7 cellular contexts compared by ENCODE assay signal in genomic region chr9:128361981-128362646, GRCh38. TPM values are rescaled to one million over a fixed set of nuclear protein-coding genes. Genes with fewer than 3 reads are reported as not detected.
DNase-seq lines count a peak whose midpoint lies in the region; ATAC-seq and TF ChIP-seq lines count a peak whose summit lies in the region.

No MANE protein-coding gene starts in this region.

- peak; percentile 86 to 90 for TF ChIP-seq RAD21 in liver (IDR thresholded peaks at IDR 0.05)

- no peaks in the 10 kb centered on the region for H3K27me3 Mint-ChIP-seq in activated CD4-positive, alpha-beta T cell treated with anti-CD3 and anti-CD28 coated beads, Interleukin-2, amount 10 ng/mL, durations not matched to agents 7 days and 5 days

- CTCF ChIA-PET in activated CD4-positive, alpha-beta T cell treated with anti-CD3 and anti-CD28 coated beads, Interleukin-2, amount 10 ng/mL, durations not matched to agents 7 days and 5 days (lab: Charles Lee) = interaction anchor here (0.6 to 6.2 kb wide), 26 partner anchors 9 to 289 kb away, joined by 3 to 29 read pairs (median 4); partner anchors contain the start of genes SLC27A4 and URM1

- no peaks in the 10 kb centered on the region for H3K36me3 Mint-ChIP-seq in activated CD4-positive, alpha-beta T cell treated with anti-CD3 and anti-CD28 coated beads, Interleukin-2, amount 10 ng/mL, durations not matched to agents 7 days and 5 days (ENCODE audit: low read depth)

- H3K9me3 ChIP-seq in liver (ENCODE audit: control insufficient read depth in 4 of 4, low read length in 3 of 4) = no peaks in the 10 kb centered on the region

- no peak overlapping the region for H3K27ac ChIP-seq in liver (ENCODE audit: low read depth in 1 of 2, low read length in 2 of 2)

- H3K27ac Mint-ChIP-seq in activated CD4-positive, alpha-beta T cell treated with anti-CD3 and anti-CD28 coated beads, Interleukin-2, amount 10 ng/mL, durations not matched to agents 7 days and 5 days = peak overlapping the region; percentile 78

- peak overlapping the region in 2 of 3 donors; percentile 51 to 65 for H3K4me3 ChIP-seq in liver (ENCODE audit: low read depth in 1 of 3, low read length in 3 of 3)

- H3K9me3 Mint-ChIP-seq in activated CD4-positive, alpha-beta T cell treated with anti-CD3 and anti-CD28 coated beads, Interleukin-2, amount 10 ng/mL, durations not matched to agents 7 days and 5 days = no peaks in the 10 kb centered on the region

- DNase-seq in NCI-H460 (ENCODE audit: extremely low read depth, low read depth) (peak; percentile 75), dedifferentiated amniotic fluid mesenchymal stem cell (ENCODE audit: extremely low spot score) (peak; percentile 90)
- DNase-seq in activated CD4-positive, alpha-beta T cell treated with anti-CD3 and anti-CD28 coated beads, Interleukin-2, amount 10 ng/mL, durations not matched to agents 7 days and 5 days = peak; percentile 74
- DNase-seq in stimulated activated CD4-positive, alpha-beta T cell treated with anti-CD3 and anti-CD28 coated beads, Interleukin-4, amount 100 ng/mL, for 24 hours = peak; percentile 70

- ATAC-seq in HG03159 (IDR thresholded peaks at IDR 0.05; ENCODE audit: unreplicated experiment) = peak; percentile 64

- POLR2A ChIA-PET in activated CD4-positive, alpha-beta T cell treated with anti-CD3 and anti-CD28 coated beads, Interleukin-2, amount 10 ng/mL, durations not matched to agents 7 days and 5 days (lab: Charles Lee) = interaction anchor here (0.6 kb wide), 2 partner anchors 57 to 142 kb away, joined by 3 to 4 read pairs; no protein-coding TSS in a partner anchor

- H3K4me1 ChIP-seq in liver (ENCODE audit: control insufficient read depth in 4 of 4, insufficient read depth in 4 of 4, low read length in 3 of 4) = peaks cover 3 to 22% (median 11%) of the 10 kb centered on the region in 4 donors

- H3K27me3 ChIP-seq in liver (ENCODE audit: control insufficient read depth in 4 of 4, insufficient read depth in 4 of 4, low read length in 3 of 4) = no peaks in the 10 kb centered on the region

- TF ChIP-seq POLR2A in GM15510 (IDR thresholded peaks at IDR 0.05; ENCODE audit: borderline replicate concordance, extremely low read depth, insufficient read length) = peak; percentile 24

- H3K4me1 Mint-ChIP-seq in activated CD4-positive, alpha-beta T cell treated with anti-CD3 and anti-CD28 coated beads, Interleukin-2, amount 10 ng/mL, durations not matched to agents 7 days and 5 days = peaks cover 28% of the 10 kb centered on the region

- H3K9ac ChIP-seq in liver (ENCODE audit: low read depth in 1 of 2, low read length in 2 of 2) = peak overlapping the region in 1 of 2 donors; percentile 13

- TF ChIP-seq CTCF in liver (IDR thresholded peaks at IDR 0.05; ENCODE audit: low read depth, low read length, missing input control) = peak; percentile 75

- no peaks in the 10 kb centered on the region for H3K36me3 ChIP-seq in liver (ENCODE audit: control insufficient read depth in 4 of 4, insufficient read depth in 3 of 4, low read depth in 1 of 4, low read length in 3 of 4)

- peak overlapping the region; percentile 72 for H3K4me3 Mint-ChIP-seq in activated CD4-positive, alpha-beta T cell treated with anti-CD3 and anti-CD28 coated beads, Interleukin-2, amount 10 ng/mL, durations not matched to agents 7 days and 5 days

- 12% methylated on average over 20 of the region's 20 CpGs for WGBS in liver

TF ChIP-seq in liver, 16 proteins besides CTCF, POLR2A, EP300 and RAD21:
- TF ChIP-seq YY1 (IDR thresholded peaks at IDR 0.05) = peak; percentile 57
- no peak for TF ChIP-seq MAX (IDR thresholded peaks at IDR 0.05)
- no peak for TF ChIP-seq EGR1 (IDR thresholded peaks at IDR 0.05; ENCODE audit: low read depth in 2 of 2)
- TF ChIP-seq SP1 (IDR thresholded peaks at IDR 0.05) = no peak

RNA-seq across cellular contexts. Expression of gene URM1, which starts 9.1 kb away (rescaled TPM):
- total RNA-seq in NCI-H460 (2014; rRNA removed; shearing (Covaris generic)) = 52.5 and 64.7 TPM in 2 replicates
- 77.3 and 84.8 TPM in 2 replicates for polyA plus RNA-seq in NCI-H460 (2014; cell fraction: nucleus; rRNA removed)
- total RNA-seq in activated CD4-positive, alpha-beta T cell treated with anti-CD3 and anti-CD28 coated beads, Interleukin-2, amount 10 ng/mL, durations not matched to agents 7 days and 5 days = 10 to 100 TPM; 65.1 to 78.1 TPM
- total RNA-seq in liver = 10 to 100 TPM; 12.1 to 17.3 TPM
- polyA plus RNA-seq in liver = 10 to 100 TPM; 21.8 to 35.0 TPM

RNA-seq across cellular contexts. Expression of gene SLC27A4, which starts 21.8 kb away (rescaled TPM):
- 27.1 and 29.8 TPM in 2 replicates for total RNA-seq in NCI-H460 (2014; rRNA removed; shearing (Covaris generic))
- polyA plus RNA-seq in NCI-H460 (2014; cell fraction: nucleus; rRNA removed) = 40.7 and 47.6 TPM in 2 replicates
- 10 to 100 TPM; 15.8 to 16.8 TPM for total RNA-seq in activated CD4-positive, alpha-beta T cell treated with anti-CD3 and anti-CD28 coated beads, Interleukin-2, amount 10 ng/mL, durations not matched to agents 7 days and 5 days
- total RNA-seq in liver = 10 to 100 TPM in 1 of 2 donors, 1 to 10 TPM in 1; 5.9 to 18.6 TPM
- polyA plus RNA-seq in liver = 10 to 100 TPM; 10.8 to 36.4 TPM

RNA-seq across cellular contexts. Expression of gene COQ4, which starts 39.5 kb away (rescaled TPM):
- 48.8 and 54.0 TPM in 2 replicates for total RNA-seq in NCI-H460 (2014; rRNA removed; shearing (Covaris generic))
- polyA plus RNA-seq in NCI-H460 (2014; cell fraction: nucleus; rRNA removed) = 89.1 and 104 TPM in 2 replicates
- 10 to 100 TPM; 33.9 to 35.6 TPM for total RNA-seq in activated CD4-positive, alpha-beta T cell treated with anti-CD3 and anti-CD28 coated beads, Interleukin-2, amount 10 ng/mL, durations not matched to agents 7 days and 5 days
- total RNA-seq in liver = 10 to 100 TPM; 12.8 to 31.4 TPM
- polyA plus RNA-seq in liver = 10 to 100 TPM; 36.2 to 53.3 TPM

RNA-seq across cellular contexts. Expression of gene TRUB2, which starts 39.9 kb away (rescaled TPM):
- 25.7 and 30.7 TPM in 2 replicates for total RNA-seq in NCI-H460 (2014; rRNA removed; shearing (Covaris generic))
- 14.4 and 18.4 TPM in 2 replicates for polyA plus RNA-seq in NCI-H460 (2014; cell fraction: nucleus; rRNA removed)
- total RNA-seq in activated CD4-positive, alpha-beta T cell treated with anti-CD3 and anti-CD28 coated beads, Interleukin-2, amount 10 ng/mL, durations not matched to agents 7 days and 5 days = 10 to 100 TPM; 22.2 to 26.7 TPM
- total RNA-seq in liver = 10 to 100 TPM; 12.7 to 13.3 TPM
- 10 to 100 TPM; 25.4 to 35.8 TPM for polyA plus RNA-seq in liver

RNA-seq across cellular contexts. Expression of gene CERCAM, which starts 58.5 kb away (rescaled TPM):
- total RNA-seq in NCI-H460 (2014; rRNA removed; shearing (Covaris generic)) = 13.6 and 13.9 TPM in 2 replicates
- 27.8 and 29.5 TPM in 2 replicates for polyA plus RNA-seq in NCI-H460 (2014; cell fraction: nucleus; rRNA removed)
- under 1 TPM; 0.17 to 0.37 TPM for total RNA-seq in activated CD4-positive, alpha-beta T cell treated with anti-CD3 and anti-CD28 coated beads, Interleukin-2, amount 10 ng/mL, durations not matched to agents 7 days and 5 days
- 1 to 10 TPM; 1.6 to 1.9 TPM for total RNA-seq in liver
- polyA plus RNA-seq in liver = 1 to 10 TPM; 1.1 to 2.9 TPM
